1 cellular context compared by ENCODE assay signal in genomic region chr7:18770852-18771251, GRCh38.
TF ChIP-seq lines count a peak whose summit lies in the region.

No MANE protein-coding gene starts in this region.

TF ChIP-seq in GM23338, 12 proteins besides CTCF, POLR2A, EP300 and RAD21:
- TF ChIP-seq ZNF462 (CRISPR knock-in tag; IDR thresholded peaks at IDR 0.05) = no peak
- no peak for TF ChIP-seq REST (IDR thresholded peaks at IDR 0.05; ENCODE audit: unreplicated experiment)
- TF ChIP-seq EZH2phosphoT487 (IDR thresholded peaks at IDR 0.05; ENCODE audit: unreplicated experiment) = no peak
- TF ChIP-seq CREB1 (CRISPR knock-in tag; IDR thresholded peaks at IDR 0.05; ENCODE audit: low read depth) = no peak
- TF ChIP-seq ZNF331 (CRISPR knock-in tag; IDR thresholded peaks at IDR 0.05; ENCODE audit: low read depth) = no peak
- TF ChIP-seq NANOG (IDR thresholded peaks at IDR 0.05; ENCODE audit: borderline replicate concordance) = no peak
- no peak for TF ChIP-seq JUNB (IDR thresholded peaks at IDR 0.05; ENCODE audit: unreplicated experiment)
- TF ChIP-seq EZH2 (IDR thresholded peaks at IDR 0.05; ENCODE audit: low read depth, unreplicated experiment) = no peak
